In genomic region chr2:75710220-75710576, GRCh38 we compare ENCODE assay signal across 7 cellular contexts. TPM values are rescaled to one million over a fixed set of nuclear protein-coding genes. Genes with fewer than 3 reads are reported as not detected.
A peak's percentile ranks its signal among the peaks of the same experiment; 100 is the strongest.
DNase-seq lines count a peak whose midpoint lies in the region; ATAC-seq and TF ChIP-seq lines count a peak whose summit lies in the region.

No MANE protein-coding gene starts in this region.

- CTCF ChIA-PET in activated CD8-positive, alpha-beta T cell treated with anti-CD3 and anti-CD28 coated beads for 36 hours (lab: Charles Lee), result interaction anchor here (0.8 to 3.1 kb wide), 3 partner anchors 33 to 69 kb away, joined by 3 to 14 read pairs (median 12); partner anchors contain the start of gene MRPL19

- H3K27ac Mint-ChIP-seq in activated CD8-positive, alpha-beta T cell treated with anti-CD3 and anti-CD28 coated beads for 36 hours, result peak overlapping the region; percentile 96

- DNase-seq in activated CD8-positive, alpha-beta T cell treated with anti-CD3 and anti-CD28 coated beads for 36 hours, result no peak
- DNase-seq in central memory CD4-positive, alpha-beta T cell, result no peak
- DNase-seq in NCI-H1417 (lab: John Stamatoyannopoulos, UW), result no peak

- peaks cover 21% of the 10 kb centered on the region for H3K36me3 Mint-ChIP-seq in activated CD8-positive, alpha-beta T cell treated with anti-CD3 and anti-CD28 coated beads for 36 hours (ENCODE audit: low read depth)

- H3K9me3 ChIP-seq in iPS-18a (ENCODE audit: control insufficient read depth, low read depth, low read length) (no peaks in the 10 kb centered on the region), subcutaneous abdominal adipose tissue (ENCODE audit: control insufficient read depth in 5 of 5, low read length in 5 of 5) (no peaks in the 10 kb centered on the region)

- intact Hi-C loops in activated CD8-positive, alpha-beta T cell treated with anti-CD3 and anti-CD28 coated beads for 36 hours (cut with micrococcal nuclease), result no loop called here

- TF ChIP-seq CTCF in activated CD8-positive, alpha-beta T cell treated with anti-CD3 and anti-CD28 coated beads for 36 hours (IDR thresholded peaks at IDR 0.05), result no peak

- H3K9ac ChIP-seq in iPS-18a (ENCODE audit: low read length) (peak overlapping the region; percentile 86), subcutaneous abdominal adipose tissue (ENCODE audit: low read length in 5 of 5) (peak overlapping the region; percentile 84 to 97 (median 93))

- H3K27ac ChIP-seq in iPS-18a (ENCODE audit: low read length) (peak overlapping the region; percentile 3), subcutaneous abdominal adipose tissue (ENCODE audit: low read depth, low read length) (peak overlapping the region; percentile 80)

- H3K27me3 Mint-ChIP-seq in activated CD8-positive, alpha-beta T cell treated with anti-CD3 and anti-CD28 coated beads for 36 hours, result peaks cover under 1% of the 10 kb centered on the region

- H3K4me3 ChIP-seq in iPS-18a (ENCODE audit: low read length) (peak overlapping the region; percentile 81), subcutaneous abdominal adipose tissue (ENCODE audit: low read depth in 1 of 5, low read length in 5 of 5) (peak overlapping the region; percentile 78 to 94 (median 82))

- H3K4me3 Mint-ChIP-seq in activated CD8-positive, alpha-beta T cell treated with anti-CD3 and anti-CD28 coated beads for 36 hours, result peak overlapping the region; percentile 76

- POLR2A ChIA-PET in activated CD8-positive, alpha-beta T cell treated with anti-CD3 and anti-CD28 coated beads for 36 hours (lab: Charles Lee), result interaction anchor here (1.0 to 2.2 kb wide), 5 partner anchors 12 to 65 kb away, joined by 3 to 5 read pairs (median 3); no protein-coding TSS in a partner anchor

- H3K27me3 ChIP-seq in iPS-18a (ENCODE audit: control insufficient read depth, insufficient read depth, low read length), result no peaks in the 10 kb centered on the region
- H3K27me3 ChIP-seq in subcutaneous abdominal adipose tissue (ENCODE audit: control insufficient read depth in 5 of 5, insufficient read depth in 4 of 5, low read length in 5 of 5), result no peaks in the 10 kb centered on the region

- H3K4me1 Mint-ChIP-seq in activated CD8-positive, alpha-beta T cell treated with anti-CD3 and anti-CD28 coated beads for 36 hours (ENCODE audit: low read depth), result peaks cover 28% of the 10 kb centered on the region

- peaks cover 2% of the 10 kb centered on the region for H3K9me3 Mint-ChIP-seq in activated CD8-positive, alpha-beta T cell treated with anti-CD3 and anti-CD28 coated beads for 36 hours

- H3K36me3 ChIP-seq in iPS-18a (ENCODE audit: control insufficient read depth, low read depth, low read length) (peaks cover 6% of the 10 kb centered on the region), subcutaneous abdominal adipose tissue (ENCODE audit: control insufficient read depth in 5 of 5, insufficient read depth in 5 of 5, low read length in 5 of 5) (peaks cover 0 to 7% (median 5%) of the 10 kb centered on the region in 5 donors)

- ATAC-seq in GM18870 (IDR thresholded peaks at IDR 0.05; ENCODE audit: unreplicated experiment) (peak; percentile 22), HG03025 (IDR thresholded peaks at IDR 0.05; ENCODE audit: low FRiP score, unreplicated experiment) (peak; percentile 19)
- ATAC-seq in activated CD8-positive, alpha-beta T cell treated with anti-CD3 and anti-CD28 coated beads for 36 hours, result peak; percentile 45

- H3K4me1 ChIP-seq in iPS-18a (ENCODE audit: control insufficient read depth, low read depth, low read length) (peaks cover 8% of the 10 kb centered on the region), subcutaneous abdominal adipose tissue (ENCODE audit: control insufficient read depth in 5 of 5, insufficient read depth in 5 of 5, low read length in 5 of 5) (peaks cover 0 to 27% (median 22%) of the 10 kb centered on the region in 5 donors)

RNA-seq across cellular contexts. Expression of gene GCFC2, which starts 0.5 kb away (rescaled TPM):
- total RNA-seq in activated CD8-positive, alpha-beta T cell treated with anti-CD3 and anti-CD28 coated beads for 36 hours, result 10 to 100 TPM; 29.8 to 36.1 TPM
